Comparison of ENCODE assay signal across 14 cellular contexts in the genomic region with DNA sequence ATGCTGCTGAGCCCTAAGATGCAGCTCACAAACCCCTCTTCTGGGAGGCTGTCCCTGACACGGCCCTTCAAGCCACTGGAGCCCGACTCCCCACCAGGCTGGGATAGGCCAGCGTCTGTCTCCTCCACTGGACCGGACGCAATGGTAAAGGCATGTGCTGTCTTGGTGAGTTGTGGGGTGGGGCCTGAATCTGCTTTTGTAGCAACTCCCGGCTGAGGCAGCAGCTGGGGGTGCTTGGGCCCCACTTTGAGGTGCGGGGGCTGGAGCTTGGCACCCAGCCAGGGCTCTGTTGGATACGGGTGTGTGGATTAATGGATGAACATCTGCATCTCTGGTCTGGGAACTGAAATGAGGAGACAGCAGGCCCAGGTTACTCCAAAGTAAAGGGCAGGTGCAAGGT. TPM values are rescaled to one million over a fixed set of nuclear protein-coding genes. Genes with fewer than 3 reads are reported as not detected.
DNase-seq lines count a peak whose midpoint lies in the region; ATAC-seq and TF ChIP-seq lines count a peak whose summit lies in the region.
"Had no signal": no experiment of that assay in that cellular context is flagged by ENCODE, and none has a peak within 500 bp of the region (broad histone marks: within the 10 kb centered on the region; RNA-seq: fewer than 3 reads in every experiment).

No MANE protein-coding gene starts in this region.

- no peaks in the 10 kb centered on the region for H3K27me3 ChIP-seq in CD4-positive, CD25-positive, alpha-beta regulatory T cell (ENCODE audit: control insufficient read depth, insufficient read depth, low read length)
- H3K27me3 ChIP-seq in H9 (ENCODE audit: insufficient read depth, low read length): no peaks in the 10 kb centered on the region
- H3K27me3 ChIP-seq in lower lobe of right lung (ENCODE audit: low read depth): peaks cover 8% of the 10 kb centered on the region
- H3K27me3 ChIP-seq in osteoblast (ENCODE audit: insufficient read depth, low read length): no peaks in the 10 kb centered on the region

- H3K4me2 ChIP-seq in H9 (ENCODE audit: insufficient read depth, insufficient read length, low read length): no peak overlapping the region
- H3K4me2 ChIP-seq in osteoblast (ENCODE audit: insufficient read depth, low read length): no peak overlapping the region

- no peaks in the 10 kb centered on the region for H3K27me3 Mint-ChIP-seq in CD4-positive, CD25-positive, alpha-beta regulatory T cell
- H3K27me3 Mint-ChIP-seq in H9 (ENCODE audit: low read depth): no peaks in the 10 kb centered on the region
- no peaks in the 10 kb centered on the region for H3K27me3 Mint-ChIP-seq in naive B cell

- no peak overlapping the region for H3K18ac ChIP-seq in H9 (ENCODE audit: insufficient read length, low read depth, low read length)

- H3K9ac ChIP-seq in H9 (ENCODE audit: extremely low read depth, insufficient read length, low read length): no peak overlapping the region

- no peaks in the 10 kb centered on the region for H3K9me3 ChIP-seq in CD4-positive, CD25-positive, alpha-beta regulatory T cell (ENCODE audit: control insufficient read depth in 2 of 2, low read length in 2 of 2)
- H3K9me3 ChIP-seq in H9 (ENCODE audit: control insufficient read depth, low read depth, low read length): no peaks in the 10 kb centered on the region
- no peaks in the 10 kb centered on the region for H3K9me3 ChIP-seq in lower lobe of right lung
- no peaks in the 10 kb centered on the region for H3K9me3 ChIP-seq in osteoblast (ENCODE audit: low read depth, low read length)

- H3K4me1 Mint-ChIP-seq in CD4-positive, CD25-positive, alpha-beta regulatory T cell: peaks cover 4 to 39% (median 23%) of the 10 kb centered on the region in 4 donors
- H3K4me1 Mint-ChIP-seq in H9 (peaks cover 7 to 22% of the 10 kb centered on the region in 2 experiments; a peak in 3 of 4 replicates), naive B cell (peaks cover 41 to 51% (median 50%) of the 10 kb centered on the region in 3 donors)

- WGBS in H9 (ENCODE audit: extremely low coverage, insufficient read length, low lambda C conversion rate): no CpG with 5 or more reads among the region's 8 CpGs

- no peak overlapping the region for H3K4ac ChIP-seq in H9 (ENCODE audit: low read depth, low read length)

- peak overlapping the region in 3 of 4 donors; percentile 22 to 93 (median 88) for H3K4me3 Mint-ChIP-seq in CD4-positive, CD25-positive, alpha-beta regulatory T cell
- H3K4me3 Mint-ChIP-seq in H9 (no peak overlapping the region), naive B cell (peak overlapping the region in 7 of 8 donors; percentile 57 to 100 (median 71))

- no peak overlapping the region for H4K8ac ChIP-seq in H9 (replicated peaks; ENCODE audit: insufficient read length, low read depth, low read length)

- H3K79me2 ChIP-seq in H9 (ENCODE audit: insufficient read depth, low read length) (no peaks in the 10 kb centered on the region), osteoblast (ENCODE audit: insufficient read depth, low read length) (no peaks in the 10 kb centered on the region)

- H2AFZ ChIP-seq in H9 (ENCODE audit: low read length) (no peak overlapping the region), osteoblast (ENCODE audit: low read length) (no peak overlapping the region)

- H3K36me3 ChIP-seq in CD4-positive, CD25-positive, alpha-beta regulatory T cell (ENCODE audit: control insufficient read depth, insufficient read depth, low read length): no peaks in the 10 kb centered on the region
- peaks cover 24% of the 10 kb centered on the region for H3K36me3 ChIP-seq in lower lobe of right lung
- H3K36me3 ChIP-seq in osteoblast (ENCODE audit: insufficient read depth, low read length): peaks cover 8% of the 10 kb centered on the region

- no peak overlapping the region for H3K27ac ChIP-seq in CD4-positive, CD25-positive, alpha-beta regulatory T cell (ENCODE audit: insufficient read depth, low read length, poor library complexity, severe bottlenecking)
- H3K27ac ChIP-seq in H9 (ENCODE audit: insufficient read length, low read depth, low read length) (no peak overlapping the region), lower lobe of right lung (no peak overlapping the region), osteoblast (ENCODE audit: low read depth, low read length) (no peak overlapping the region)

- no peaks in the 10 kb centered on the region for H3K23me2 ChIP-seq in H9 (ENCODE audit: insufficient read length, low read depth, low read length, poor library complexity, severe bottlenecking)

- TF ChIP-seq CTCF in H9 (conservative IDR thresholded peaks at IDR 0.05): no peak
- no peak for TF ChIP-seq CTCF in lower lobe of right lung (IDR thresholded peaks at IDR 0.05)
- TF ChIP-seq CTCF in osteoblast (IDR thresholded peaks at IDR 0.05; ENCODE audit: extremely low read depth, low read depth, low read length): no peak

- H3K56ac ChIP-seq in H9 (ENCODE audit: insufficient read length, low read depth, low read length): no peak overlapping the region

- H3T11ph ChIP-seq in H9 (ENCODE audit: low read length): no peak overlapping the region

- no peak overlapping the region for H2BK120ac ChIP-seq in H9 (ENCODE audit: low read depth, low read length, poor library complexity, severe bottlenecking)

- H2AK5ac ChIP-seq in H9 (ENCODE audit: insufficient read length, low read length): no peak overlapping the region

- H3K14ac ChIP-seq in H9 (ENCODE audit: insufficient read depth, low read length): no peak overlapping the region

- no peaks in the 10 kb centered on the region for H3K79me1 ChIP-seq in H9 (ENCODE audit: insufficient read depth, low read depth, low read length, poor library complexity, severe bottlenecking)

- H4K20me1 ChIP-seq in H9 (ENCODE audit: control insufficient read depth, insufficient read depth, insufficient read length) (no peaks in the 10 kb centered on the region), osteoblast (ENCODE audit: insufficient read depth, low read length) (no peaks in the 10 kb centered on the region)

- H4K91ac ChIP-seq in H9 (ENCODE audit: insufficient read length, low read depth, low read length): no peak overlapping the region

- no peak overlapping the region for H2BK15ac ChIP-seq in H9 (ENCODE audit: low read depth, low read length)

- no peak overlapping the region for H2BK12ac ChIP-seq in H9 (ENCODE audit: insufficient read length, low read depth, low read length)

- H3K9me3 Mint-ChIP-seq in CD4-positive, CD25-positive, alpha-beta regulatory T cell: no peaks in the 10 kb centered on the region
- H3K9me3 Mint-ChIP-seq in H9 (no peaks in the 10 kb centered on the region), naive B cell (no peaks in the 10 kb centered on the region)

- H2BK5ac ChIP-seq in H9 (ENCODE audit: insufficient read length, low read length): no peak overlapping the region

- no peak overlapping the region for H2BK20ac ChIP-seq in H9 (ENCODE audit: low read depth, low read length, poor library complexity, severe bottlenecking)

- H3K4me3 ChIP-seq in CD4-positive, CD25-positive, alpha-beta regulatory T cell (ENCODE audit: low read depth, low read length): no peak overlapping the region
- H3K4me3 ChIP-seq in lower lobe of right lung (no peak overlapping the region), osteoblast (ENCODE audit: insufficient read depth, low read length) (no peak overlapping the region)

- H4K5ac ChIP-seq in H9 (ENCODE audit: insufficient read length, low read depth, low read length): no peak overlapping the region

- ATAC-seq in CD4-positive, CD25-positive, alpha-beta regulatory T cell (ENCODE audit: low read depth in 2 of 2): no peak
- ATAC-seq in naive B cell (ENCODE audit: low read depth in 2 of 2) (no peak), lower lobe of right lung (no peak)
- ATAC-seq: left ventricle myocardium superior had no signal

- intact Hi-C loops in lower lobe of right lung (cut with DNase I): no loop called here

- DNase-seq in CD4-positive, CD25-positive, alpha-beta regulatory T cell: no peak
- DNase-seq in H9: no peak
- peak; percentile 33 for DNase-seq in astrocyte of the hippocampus (ENCODE audit: low read depth, low spot score)
- DNase-seq in naive B cell: no peak
- no peak for DNase-seq in activated T-cell treated with anti-CD3 and anti-CD28 coated beads, Interleukin-2, amount 50 U/mL, for 1 hour
- no peak for DNase-seq in SKM-1 (lab: John Stamatoyannopoulos, UW; ENCODE audit: unreplicated experiment)
- no peak for DNase-seq in lower lobe of right lung
- DNase-seq in osteoblast (ENCODE audit: insufficient read length, low spot score, missing footprints): no peak
- DNase-seq: aorta; Calu3; effector memory CD4-positive, alpha-beta T cell; head of caudate nucleus; left ventricle myocardium superior; NCI-H1694 had no signal

- peaks cover 4% of the 10 kb centered on the region for H3K36me3 Mint-ChIP-seq in CD4-positive, CD25-positive, alpha-beta regulatory T cell
- H3K36me3 Mint-ChIP-seq in H9 (ENCODE audit: insufficient read depth in 1 of 3, low read depth in 3 of 3) (peaks cover 9 to 29% (median 23%) of the 10 kb centered on the region in 3 experiments; a peak in 6 of 7 replicates), naive B cell (no peaks in the 10 kb centered on the region)

- H3K27ac Mint-ChIP-seq in CD4-positive, CD25-positive, alpha-beta regulatory T cell: peak overlapping the region in 2 of 3 donors; percentile 48 to 85
- H3K27ac Mint-ChIP-seq in H9 (peak overlapping the region in 2 of 3 experiments; percentile 65 to 91; a peak in 3 of 7 replicates), naive B cell (peak overlapping the region in 5 of 6 donors; percentile 70 to 94 (median 90))

- no peak overlapping the region for H3K23ac ChIP-seq in H9 (ENCODE audit: insufficient read length, low read depth, low read length)

- peaks cover 36% of the 10 kb centered on the region for H3K4me1 ChIP-seq in CD4-positive, CD25-positive, alpha-beta regulatory T cell (ENCODE audit: control insufficient read depth, insufficient read depth, low read length, poor library complexity, severe bottlenecking)
- H3K4me1 ChIP-seq in H9 (ENCODE audit: insufficient read depth, low read length) (no peaks in the 10 kb centered on the region), lower lobe of right lung (no peaks in the 10 kb centered on the region), osteoblast (ENCODE audit: insufficient read depth, low read length) (no peaks in the 10 kb centered on the region)

RNA-seq across cellular contexts. Expression of a gene that starts 3.5 kb away (rescaled TPM):
- total RNA-seq in CD4-positive, CD25-positive, alpha-beta regulatory T cell: 97.0 TPM
- 10 to 100 TPM; 23.2 to 28.3 (median 26.8) TPM for polyA plus RNA-seq in CD4-positive, CD25-positive, alpha-beta regulatory T cell
- total RNA-seq in H9 (2021) (0.44 TPM in 2 replicates), lower lobe of right lung (3.9 TPM), osteoblast (under 0.01 and 0.29 TPM in 2 replicates)
- polyA plus RNA-seq in naive B cell (ENCODE audit: low read depth in 6 of 6): 10 to 100 TPM in 4 of 6 donors, 1 to 10 TPM in 2; 7.9 to 20.8 (median 11.2) TPM

RNA-seq across cellular contexts. Expression of a gene that starts 30.7 kb away (rescaled TPM):
- 5.4 TPM for total RNA-seq in CD4-positive, CD25-positive, alpha-beta regulatory T cell
- polyA plus RNA-seq in CD4-positive, CD25-positive, alpha-beta regulatory T cell: under 1 TPM; 0.24 to 0.83 (median 0.42) TPM
- total RNA-seq in H9 (2021) (9.9 and 10.0 TPM in 2 replicates), lower lobe of right lung (5.7 TPM), osteoblast (4.0 and 4.7 TPM in 2 replicates)
- 1 to 10 TPM in 1 of 6 donors, under 1 TPM in 5; 0.29 to 1.6 (median 0.74) TPM for polyA plus RNA-seq in naive B cell (ENCODE audit: low read depth in 6 of 6)

Comparison
In these comparisons a context has a peak if more than half of its experiments do, and no peak if none do; other contexts are left out.
1. H3K4me3 Mint-ChIP-seq: peak in CD4-positive, CD25-positive, alpha-beta regulatory T cell (3 of 4) and naive B cell (7 of 8); none in H9 (0 of 2).
2. RNA of a gene that starts 3.5 kb away (total RNA-seq): 97.0 TPM in CD4-positive, CD25-positive, alpha-beta regulatory T cell (single experiment); 3.9 TPM in lower lobe of right lung (single experiment), 0.44 TPM in H9 and under 0.01 to 0.29 TPM in osteoblast; every median in the first group is over 10 times any median in the second.
3. Peak in every context shown above with its lines, with median percentiles within 50 percentile points of each other: H3K27ac Mint-ChIP-seq.